Comparison of ENCODE assay signal across 11 cellular contexts in genomic region chr1:28519946-28520725, GRCh38. TPM values are rescaled to one million over a fixed set of nuclear protein-coding genes. Genes with fewer than 3 reads are reported as not detected.
A peak's percentile ranks its signal among the peaks of the same experiment; 100 is the strongest.
DNase-seq lines count a peak whose midpoint lies in the region; ATAC-seq, FAIRE-seq and TF ChIP-seq lines count a peak whose summit lies in the region.
"Had no signal": no experiment of that assay in that cellular context is flagged by ENCODE, and none has a peak within 500 bp of the region (broad histone marks: within the 10 kb centered on the region; RNA-seq: fewer than 3 reads in every experiment).

No MANE protein-coding gene starts in this region.

- peak; percentile 59 for FAIRE-seq in GM12891 (lab: Jason Lieb, UNC)

- CTCF ChIA-PET in HEK293T (lab: Yijun Ruan, JAX) = interaction anchor here (0.5 kb wide), 1 partner anchor 44 kb away, joined by 4 read pairs; no protein-coding TSS in a partner anchor

- peaks cover 23% of the 10 kb centered on the region for H3K4me1 Mint-ChIP-seq in CD14-positive monocyte

- H3K27me3 Mint-ChIP-seq in CD14-positive monocyte (ENCODE audit: low read depth in 3 of 3) = peaks cover 0 to 2% (median 2%) of the 10 kb centered on the region in 3 donors

- DNase-seq in CD14-positive monocyte (ENCODE audit: low spot score) (no peak), GM12891 (ENCODE audit: insufficient read length, low spot score) (no peak), left kidney (ENCODE audit: low read depth, low spot score) (peak; percentile 66), HEK293T (ENCODE audit: extremely low spot score) (no peak), SIG-M5 (lab: John Stamatoyannopoulos, UW) (no peak)
- DNase-seq: central memory CD4-positive, alpha-beta T cell; immature natural killer cell; NCI-H1092; NCI-H526 treated with DMSO at 0.1 percent for 48 hours had no signal

- H3K4me3 Mint-ChIP-seq in CD14-positive monocyte = no peak overlapping the region

- ATAC-seq in GM18873 (IDR thresholded peaks at IDR 0.05; ENCODE audit: low FRiP score, unreplicated experiment) = no peak

- POLR2A ChIA-PET in HEK293T (lab: Yijun Ruan, JAX) = interaction anchor here (1.0 to 6.2 kb wide), 3 partner anchors 12 to 217 kb away, joined by 3 to 37 read pairs (median 19); partner anchors contain the start of genes RCC1 and YTHDF2

- no peaks in the 10 kb centered on the region for H3K9me3 Mint-ChIP-seq in CD14-positive monocyte
- H3K9me3 Mint-ChIP-seq: immature natural killer cell had no signal

- H3K27ac ChIP-seq in VCaP = peak overlapping the region; percentile 92; the same call in 1 of the 2 replicates

- peaks cover 15 to 21% of the 10 kb centered on the region in 2 donors for H3K36me3 Mint-ChIP-seq in CD14-positive monocyte
- H3K36me3 Mint-ChIP-seq: immature natural killer cell had no signal

- TF ChIP-seq CTCF in CD14-positive monocyte (IDR thresholded peaks at IDR 0.05) (no peak), VCaP (conservative IDR thresholded peaks at IDR 0.05) (no peak)

- no peak for TF ChIP-seq POLR2A in GM12891 (IDR thresholded peaks at IDR 0.05; ENCODE audit: low read depth, low read length)

- peak overlapping the region in 5 of 7 donors; percentile 37 to 84 (median 56) for H3K27ac Mint-ChIP-seq in CD14-positive monocyte

- intact Hi-C loops in CD14-positive monocyte (cut with micrococcal nuclease) = loop anchor here (5.0 to 10.0 kb wide), 5 partner anchors 32 to 357 kb away; partner anchors contain the start of genes TRNAU1AP (in 2 of the 2) and YTHDF2 (in 1 of the 2)

TF ChIP-seq in GM12891, 5 proteins besides CTCF, POLR2A, EP300 and RAD21:
- TF ChIP-seq TAF1 (IDR thresholded peaks at IDR 0.05; ENCODE audit: low read depth, low read length) (no peak), POU2F2 (IDR thresholded peaks at IDR 0.05; ENCODE audit: low read depth, low read length) (no peak), PAX5 (IDR thresholded peaks at IDR 0.05; ENCODE audit: insufficient read depth, low read length, severe bottlenecking) (no peak), SPI1 (IDR thresholded peaks at IDR 0.05; ENCODE audit: low read depth, low read length) (no peak), POLR2AphosphoS5 (IDR thresholded peaks at IDR 0.05; ENCODE audit: low read depth, low read length) (no peak)

TF ChIP-seq in HEK293T, 16 proteins besides CTCF, POLR2A, EP300 and RAD21:
- TF ChIP-seq SP1 (IDR thresholded peaks at IDR 0.05) (no peak), HDGF (IDR thresholded peaks at IDR 0.05; ENCODE audit: borderline replicate concordance) (no peak), ARNT (IDR thresholded peaks at IDR 0.05) (no peak), TARDBP (IDR thresholded peaks at IDR 0.05) (no peak), FOXK2 (IDR thresholded peaks at IDR 0.05) (no peak), BHLHE40 (IDR thresholded peaks at IDR 0.05; ENCODE audit: borderline replicate concordance) (no peak), CTBP1 (IDR thresholded peaks at IDR 0.05; ENCODE audit: borderline replicate concordance) (no peak), SUZ12 (IDR thresholded peaks at IDR 0.05) (no peak), FOXA1 (IDR thresholded peaks at IDR 0.05) (no peak), LEF1 (IDR thresholded peaks at IDR 0.05; ENCODE audit: borderline replicate concordance) (no peak), NFRKB (IDR thresholded peaks at IDR 0.05) (no peak), FOXM1 (IDR thresholded peaks at IDR 0.05; ENCODE audit: borderline replicate concordance) (no peak), L3MBTL2 (conservative IDR thresholded peaks at IDR 0.05) (no peak), ZNF384 (IDR thresholded peaks at IDR 0.05) (no peak), ELF4 (IDR thresholded peaks at IDR 0.05) (no peak)
- TF ChIP-seq, protein P1, sequence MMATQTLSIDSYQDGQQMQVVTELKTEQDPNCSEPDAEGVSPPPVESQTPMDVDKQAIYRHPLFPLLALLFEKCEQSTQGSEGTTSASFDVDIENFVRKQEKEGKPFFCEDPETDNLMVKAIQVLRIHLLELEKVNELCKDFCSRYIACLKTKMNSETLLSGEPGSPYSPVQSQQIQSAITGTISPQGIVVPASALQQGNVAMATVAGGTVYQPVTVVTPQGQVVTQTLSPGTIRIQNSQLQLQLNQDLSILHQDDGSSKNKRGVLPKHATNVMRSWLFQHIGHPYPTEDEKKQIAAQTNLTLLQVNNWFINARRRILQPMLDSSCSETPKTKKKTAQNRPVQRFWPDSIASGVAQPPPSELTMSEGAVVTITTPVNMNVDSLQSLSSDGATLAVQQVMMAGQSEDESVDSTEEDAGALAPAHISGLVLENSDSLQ (IDR thresholded peaks at IDR 0.05) = no peak

RNA-seq across cellular contexts. Expression of gene RCC1, which starts 14.3 kb away (rescaled TPM):
- 10 to 100 TPM in 1 of 2 donors, 1 to 10 TPM in 1; 8.7 to 10.6 TPM for polyA plus RNA-seq in CD14-positive monocyte
- 32.9 TPM for polyA plus RNA-seq in GM12891 (2012; ENCODE audit: low read depth, missing spikeins)

RNA-seq across cellular contexts. Expression of gene TRNAU1AP, which starts 32.7 kb away (rescaled TPM):
- polyA plus RNA-seq in CD14-positive monocyte = 10 to 100 TPM; 26.7 to 28.4 TPM
- polyA plus RNA-seq in GM12891 (2012; ENCODE audit: low read depth, missing spikeins) = 20.8 TPM
